ENCODE assay signal across 18 cellular contexts in the genomic region with DNA sequence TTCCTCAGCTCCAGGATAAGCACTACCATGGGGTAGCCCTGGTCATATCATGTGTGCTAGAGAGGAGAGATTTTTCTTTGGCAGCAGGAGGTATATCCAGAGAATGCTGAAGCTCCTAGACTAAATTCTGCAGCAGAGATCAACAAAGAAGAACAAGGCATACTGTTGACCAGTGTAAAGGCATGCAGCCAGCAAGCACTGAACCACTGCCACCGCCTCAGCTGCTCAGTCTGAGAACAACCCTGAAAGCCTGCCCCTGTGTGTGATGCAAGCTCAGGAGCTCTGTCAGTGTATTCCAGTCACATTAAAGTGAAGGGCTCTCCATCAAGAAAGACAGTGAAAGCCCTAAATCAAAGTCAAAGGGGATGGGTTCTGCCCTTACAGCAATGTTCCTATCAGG.
DNase-seq lines count a peak whose midpoint lies in the region; ATAC-seq and TF ChIP-seq lines count a peak whose summit lies in the region.
"Had no signal": no experiment of that assay in that cellular context is flagged by ENCODE, and none has a peak within 500 bp of the region (broad histone marks: within the 10 kb centered on the region; RNA-seq: fewer than 3 reads in every experiment).

No MANE protein-coding gene starts in this region.

- H3K4me3 Mint-ChIP-seq in mesothelial cell of epicardium, result no peak overlapping the region
- H3K4me3 Mint-ChIP-seq in natural killer cell treated with Interleukin-12 subunit alpha and Interleukin-12 subunit beta and Interleukin-15 and Interleukin-18, amount 100 ng/mL, for 72 hours, result no peak overlapping the region
- H3K4me3 Mint-ChIP-seq: activated naive CD8-positive, alpha-beta T cell treated with anti-CD3 and anti-CD28 coated beads, Interleukin-2, amount 10 ng/mL, durations not matched to agents 7 days and 5 days had no signal

- no peaks in the 10 kb centered on the region for H3K27me3 Mint-ChIP-seq in mesothelial cell of epicardium (ENCODE audit: low read depth)
- H3K27me3 Mint-ChIP-seq in natural killer cell treated with Interleukin-12 subunit alpha and Interleukin-12 subunit beta and Interleukin-15 and Interleukin-18, amount 100 ng/mL, for 72 hours, result peaks cover 3 to 7% of the 10 kb centered on the region in 2 donors
- H3K27me3 Mint-ChIP-seq: activated naive CD8-positive, alpha-beta T cell treated with anti-CD3 and anti-CD28 coated beads, Interleukin-2, amount 10 ng/mL, durations not matched to agents 7 days and 5 days had no signal

- H3K9me3 Mint-ChIP-seq in mesothelial cell of epicardium, result peaks cover 26% of the 10 kb centered on the region
- peaks cover 3% of the 10 kb centered on the region for H3K9me3 Mint-ChIP-seq in natural killer cell treated with Interleukin-12 subunit alpha and Interleukin-12 subunit beta and Interleukin-15 and Interleukin-18, amount 100 ng/mL, for 72 hours

- peak; percentile 91 for ATAC-seq in left ventricle myocardium superior
- ATAC-seq in GM21423 (IDR thresholded peaks at IDR 0.05; ENCODE audit: unreplicated experiment), result no peak
- no peak for ATAC-seq in natural killer cell treated with Interleukin-12 subunit alpha and Interleukin-12 subunit beta and Interleukin-15 and Interleukin-18, amount 100 ng/mL, for 72 hours
- ATAC-seq: A549, K562 had no signal

- no peaks in the 10 kb centered on the region for H3K9me3 ChIP-seq in ascending aorta
- H3K9me3 ChIP-seq: A549, neutrophil, stomach had no signal

- no peaks in the 10 kb centered on the region for H3K27me3 ChIP-seq in ascending aorta
- H3K27me3 ChIP-seq: neutrophil, spleen, stomach had no signal

- TF ChIP-seq CTCF in AG10803 (conservative IDR thresholded peaks at IDR 0.05; ENCODE audit: low read length) (no peak), ascending aorta (IDR thresholded peaks at IDR 0.05) (no peak), mesothelial cell of epicardium (IDR thresholded peaks at IDR 0.05; ENCODE audit: unreplicated experiment) (no peak)

- no peak overlapping the region for H3K4me3 ChIP-seq in AG10803 (ENCODE audit: low read length)
- no peak overlapping the region for H3K4me3 ChIP-seq in ascending aorta
- H3K4me3 ChIP-seq: A549, K562, lung, spleen, stomach had no signal

- H3K27ac ChIP-seq in ascending aorta, result no peak overlapping the region
- H3K27ac ChIP-seq: A549, neutrophil, spleen, stomach had no signal

- peaks cover 5% of the 10 kb centered on the region for H3K36me3 Mint-ChIP-seq in mesothelial cell of epicardium
- peaks cover 11% of the 10 kb centered on the region for H3K36me3 Mint-ChIP-seq in natural killer cell treated with Interleukin-12 subunit alpha and Interleukin-12 subunit beta and Interleukin-15 and Interleukin-18, amount 100 ng/mL, for 72 hours
- H3K36me3 Mint-ChIP-seq: activated naive CD8-positive, alpha-beta T cell treated with anti-CD3 and anti-CD28 coated beads, Interleukin-2, amount 10 ng/mL, durations not matched to agents 7 days and 5 days had no signal

- DNase-seq in AG10803 (ENCODE audit: low read depth) (peak; percentile 39), cerebellum (ENCODE audit: low spot score) (peak; percentile 51), left ventricle myocardium superior (peak; percentile 85), posterior vena cava (ENCODE audit: low spot score) (peak; percentile 80), ascending aorta (ENCODE audit: low spot score in 2 of 2) (no peak), mesothelial cell of epicardium (ENCODE audit: low spot score in 2 of 2, unreplicated experiment in 2 of 2) (no peak)
- DNase-seq in natural killer cell treated with Interleukin-12 subunit alpha and Interleukin-12 subunit beta and Interleukin-15 and Interleukin-18, amount 100 ng/mL, for 72 hours (ENCODE audit: low spot score), result no peak
- DNase-seq: activated CD4-positive, alpha-beta T cell treated with anti-CD3 and anti-CD28 coated beads for 4 hours; activated naive CD8-positive, alpha-beta T cell treated with anti-CD3 and anti-CD28 coated beads, Interleukin-2, amount 10 ng/mL, durations not matched to agents 7 days and 5 days; NCI-H1436 treated with DMSO at 0.1 percent for 48 hours; spleen; stomach; T-helper 9 cell had no signal

- H3K36me3 ChIP-seq in ascending aorta, result no peaks in the 10 kb centered on the region
- H3K36me3 ChIP-seq: neutrophil, spleen, stomach had no signal

- intact Hi-C loops in left ventricle myocardium superior (cut with micrococcal nuclease), result no loop called here
- intact Hi-C loops in posterior vena cava (cut with DNase I), result no loop called here
- intact Hi-C loops in ascending aorta (cut with DNase I), result no loop called here

- no peak overlapping the region for H3K27ac Mint-ChIP-seq in mesothelial cell of epicardium
- no peak overlapping the region for H3K27ac Mint-ChIP-seq in natural killer cell treated with Interleukin-12 subunit alpha and Interleukin-12 subunit beta and Interleukin-15 and Interleukin-18, amount 100 ng/mL, for 72 hours
- H3K27ac Mint-ChIP-seq: activated naive CD8-positive, alpha-beta T cell treated with anti-CD3 and anti-CD28 coated beads, Interleukin-2, amount 10 ng/mL, durations not matched to agents 7 days and 5 days had no signal

- peaks cover 12% of the 10 kb centered on the region for H3K4me1 Mint-ChIP-seq in mesothelial cell of epicardium
- no peaks in the 10 kb centered on the region for H3K4me1 Mint-ChIP-seq in natural killer cell treated with Interleukin-12 subunit alpha and Interleukin-12 subunit beta and Interleukin-15 and Interleukin-18, amount 100 ng/mL, for 72 hours (ENCODE audit: low read depth in 2 of 2)
- H3K4me1 Mint-ChIP-seq: activated naive CD8-positive, alpha-beta T cell treated with anti-CD3 and anti-CD28 coated beads, Interleukin-2, amount 10 ng/mL, durations not matched to agents 7 days and 5 days had no signal

- peaks cover 0 to 3% of the 10 kb centered on the region in 2 donors for H3K4me1 ChIP-seq in ascending aorta
- H3K4me1 ChIP-seq: A549 had no signal

Comparison
In these comparisons a context has a peak if more than half of its experiments do, and no peak if none do; other contexts are left out.
1. DNase-seq: peak in AG10803 (single experiment), cerebellum (single experiment), left ventricle myocardium superior (single experiment) and posterior vena cava (single experiment); none in ascending aorta (0 of 2), mesothelial cell of epicardium (0 of 2) and natural killer cell treated with Interleukin-12 subunit alpha and Interleukin-12 subunit beta and Interleukin-15 and Interleukin-18, amount 100 ng/mL, for 72 hours (single experiment).